ENCODE assay signal across 20 cellular contexts in the genomic region with DNA sequence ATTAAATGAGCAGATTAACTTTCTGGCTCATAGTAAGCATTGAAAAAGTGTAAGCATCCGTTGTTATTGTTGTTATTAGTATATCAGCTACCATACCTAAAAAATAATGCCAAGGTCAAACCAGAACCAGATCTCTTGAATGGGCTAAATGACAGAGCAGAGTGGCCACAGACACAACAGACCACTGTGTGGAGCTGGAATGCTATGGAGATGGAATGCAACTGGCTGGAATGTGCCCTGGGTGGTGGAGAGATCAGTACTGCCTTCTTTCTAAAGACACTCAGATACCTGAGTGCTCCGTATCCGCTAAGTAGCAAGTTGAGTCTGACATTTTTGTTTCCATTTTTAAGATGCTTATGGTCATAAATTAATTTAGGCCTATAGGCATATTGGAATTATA. TPM values are rescaled to one million over a fixed set of nuclear protein-coding genes. Genes with fewer than 3 reads are reported as not detected.
A peak's percentile ranks its signal among the peaks of the same experiment; 100 is the strongest.
DNase-seq lines count a peak whose midpoint lies in the region; ATAC-seq and TF ChIP-seq lines count a peak whose summit lies in the region.
"Had no signal": no experiment of that assay in that cellular context is flagged by ENCODE, and none has a peak within 500 bp of the region (broad histone marks: within the 10 kb centered on the region; RNA-seq: fewer than 3 reads in every experiment).

No MANE protein-coding gene starts in this region.

- intact Hi-C loops in MCF 10A (cut with micrococcal nuclease) = loop anchor here (5.0 kb wide), 1 partner anchor 457 kb away; no protein-coding TSS in a partner anchor

- no peaks in the 10 kb centered on the region for H3F3A ChIP-seq in GM23338 (replicated peaks; ENCODE audit: low read depth)

- no peaks in the 10 kb centered on the region for H3K9me2 ChIP-seq in GM23338 (ENCODE audit: insufficient read depth)
- H3K9me2 ChIP-seq in hepatocyte (replicated peaks; ENCODE audit: insufficient read depth) = no peaks in the 10 kb centered on the region

- no peaks in the 10 kb centered on the region for H3K9me3 Mint-ChIP-seq in GM23338
- H3K9me3 Mint-ChIP-seq in progenitor cell of endocrine pancreas (ENCODE audit: low read depth) = no peaks in the 10 kb centered on the region
- no peaks in the 10 kb centered on the region for H3K9me3 Mint-ChIP-seq in MCF 10A (ENCODE audit: unreplicated experiment)

- peak; percentile 67 for DNase-seq in GM23338 (ENCODE audit: low spot score)
- DNase-seq in adipocyte (ENCODE audit: low read depth) = peak; percentile 27
- no peak for DNase-seq in hepatocyte (ENCODE audit: low spot score)
- DNase-seq in progenitor cell of endocrine pancreas (ENCODE audit: low spot score, unreplicated experiment) = no peak
- DNase-seq in MCF 10A (ENCODE audit: unreplicated experiment) = no peak
- DNase-seq in T-helper 2 cell = no peak
- DNase-seq: activated CD4-positive, alpha-beta T cell treated with anti-CD3 and anti-CD28 coated beads, Interleukin-2, amount 50 U/mL, for 4 hours; activated naive CD4-positive, alpha-beta T cell treated with Interleukin-2 at 50 U/mL for 16 hours; activated T-cell treated with anti-CD3 and anti-CD28 coated beads for 4 hours; GF-D8; mucosa of descending colon; NCI-H1694 treated with DMSO at 0.1 percent for 48 hours; NCI-H226; NK-92 treated with Interleukin-12 subunit alpha and Interleukin-12 subunit beta, amount 100 ng/mL, for 24 hours; RPMI8226; sigmoid colon; stomach had no signal

- no peaks in the 10 kb centered on the region for H3K27me3 ChIP-seq in GM23338 (ENCODE audit: insufficient read depth)
- no peaks in the 10 kb centered on the region for H3K27me3 ChIP-seq in adipocyte (replicated peaks; ENCODE audit: control insufficient read depth, insufficient read depth, low read length)
- no peaks in the 10 kb centered on the region for H3K27me3 ChIP-seq in hepatocyte
- H3K27me3 ChIP-seq: BLaER1 treated with 17β-estradiol and CSF1 and Interleukin-3, amounts not matched to agents 10 nM and 100 nM; sigmoid colon; stomach had no signal

- 0 out of 2 replicates have a peak overlapping the region, but pooled peaks have one; percentile 11 for H3K27ac Mint-ChIP-seq in GM23338
- H3K27ac Mint-ChIP-seq in progenitor cell of endocrine pancreas = peak overlapping the region; percentile 58
- H3K27ac Mint-ChIP-seq in MCF 10A (ENCODE audit: low read depth, unreplicated experiment) = no peak overlapping the region

- H3K9me3 ChIP-seq in adipocyte (ENCODE audit: control insufficient read depth, low read length) = no peaks in the 10 kb centered on the region
- H3K9me3 ChIP-seq in hepatocyte (ENCODE audit: low read depth) = no peaks in the 10 kb centered on the region
- H3K9me3 ChIP-seq: mucosa of descending colon, sigmoid colon, stomach had no signal

- TF ChIP-seq CTCF in GM23338 (conservative IDR thresholded peaks at IDR 0.05; ENCODE audit: low read depth in 2 of 2) (peak in 1 of 2 experiments; percentile 56; a peak in 2 of 4 replicates), hepatocyte (IDR thresholded peaks at IDR 0.05; ENCODE audit: poor library complexity) (peak; percentile 4), progenitor cell of endocrine pancreas (IDR thresholded peaks at IDR 0.05; ENCODE audit: unreplicated experiment) (no peak), MCF 10A (IDR thresholded peaks at IDR 0.05; ENCODE audit: unreplicated experiment) (no peak)

- no TSS peak for BruUV-seq in MCF 10A (replicated peaks; lab: Mats Ljungman, UMichigan)

- H3K36me3 ChIP-seq in GM23338 (ENCODE audit: insufficient read depth) = no peaks in the 10 kb centered on the region
- H3K36me3 ChIP-seq in adipocyte (ENCODE audit: control insufficient read depth, insufficient read depth, low read length, severe bottlenecking) = peaks cover 8% of the 10 kb centered on the region
- no peaks in the 10 kb centered on the region for H3K36me3 ChIP-seq in hepatocyte (replicated peaks; ENCODE audit: insufficient read depth, low read depth)

- H3K36me3 Mint-ChIP-seq in GM23338 (ENCODE audit: low read depth) (no peaks in the 10 kb centered on the region), progenitor cell of endocrine pancreas (ENCODE audit: insufficient read depth) (peaks cover 13% of the 10 kb centered on the region), MCF 10A (ENCODE audit: insufficient read depth, unreplicated experiment) (peaks cover 5% of the 10 kb centered on the region)

- POLR2A ChIA-PET in MCF 10A (lab: Yijun Ruan, JAX) = no interaction called here

- no peak overlapping the region for H3K4me3 ChIP-seq in GM23338
- no peak overlapping the region for H3K4me3 ChIP-seq in adipocyte (ENCODE audit: low read length)
- no peak overlapping the region for H3K4me3 ChIP-seq in hepatocyte
- H3K4me3 ChIP-seq: BLaER1 treated with 17β-estradiol and CSF1 and Interleukin-3, amounts not matched to agents 10 nM and 100 nM; mucosa of descending colon; sigmoid colon; stomach had no signal

- H3K27me3 Mint-ChIP-seq in GM23338 (ENCODE audit: insufficient read depth, low read depth, poor library complexity) (peaks cover 3% of the 10 kb centered on the region), progenitor cell of endocrine pancreas (no peaks in the 10 kb centered on the region), MCF 10A (ENCODE audit: insufficient read depth, unreplicated experiment) (no peaks in the 10 kb centered on the region)

- H3K27ac ChIP-seq in GM23338 (ENCODE audit: low read depth) (peak overlapping the region; percentile 57; the same call in 1 of the 2 replicates), hepatocyte (no peak overlapping the region)
- H3K27ac ChIP-seq: BLaER1 treated with 17β-estradiol and CSF1 and Interleukin-3, amounts not matched to agents 10 nM and 100 nM; sigmoid colon; stomach had no signal

- H3K4me3 Mint-ChIP-seq in GM23338 (no peak overlapping the region), progenitor cell of endocrine pancreas (ENCODE audit: low read depth) (no peak overlapping the region), MCF 10A (ENCODE audit: unreplicated experiment) (no peak overlapping the region)

- H3K4me2 ChIP-seq in GM23338 (no peak overlapping the region), hepatocyte (no peak overlapping the region)
- H3K4me2 ChIP-seq: BLaER1 treated with 17β-estradiol and CSF1 and Interleukin-3, amounts not matched to agents 10 nM and 100 nM had no signal

- H3K4me1 Mint-ChIP-seq in GM23338 (peaks cover 17% of the 10 kb centered on the region), progenitor cell of endocrine pancreas (ENCODE audit: low read depth) (peaks cover 2% of the 10 kb centered on the region), MCF 10A (ENCODE audit: insufficient read depth, unreplicated experiment) (no peaks in the 10 kb centered on the region)

- no peak overlapping the region for H3K9ac ChIP-seq in adipocyte (ENCODE audit: low read length)
- H3K9ac ChIP-seq: BLaER1 treated with 17β-estradiol and CSF1 and Interleukin-3, amounts not matched to agents 10 nM and 100 nM had no signal

- CTCF ChIA-PET in MCF 10A (lab: Yijun Ruan, JAX) = interaction anchor here (0.6 to 3.0 kb wide), 2 partner anchors 11 to 90 kb away, joined by 3 to 19 read pairs; no protein-coding TSS in a partner anchor

- H3K79me2 ChIP-seq in GM23338 (replicated peaks; ENCODE audit: insufficient read depth) (no peaks in the 10 kb centered on the region), hepatocyte (no peaks in the 10 kb centered on the region)

- H4K20me1 ChIP-seq in GM23338 (replicated peaks; ENCODE audit: insufficient read depth) (no peaks in the 10 kb centered on the region), hepatocyte (ENCODE audit: insufficient read depth, poor library complexity, severe bottlenecking) (no peaks in the 10 kb centered on the region)
- H4K20me1 ChIP-seq: BLaER1 treated with 17β-estradiol and CSF1 and Interleukin-3, amounts not matched to agents 10 nM and 100 nM had no signal

- peaks cover 8% of the 10 kb centered on the region; the same call in 1 of the 2 replicates for H3K4me1 ChIP-seq in GM23338 (ENCODE audit: insufficient read depth)
- H3K4me1 ChIP-seq in adipocyte (ENCODE audit: control insufficient read depth, insufficient read depth, low read length) = no peaks in the 10 kb centered on the region
- no peaks in the 10 kb centered on the region for H3K4me1 ChIP-seq in hepatocyte (ENCODE audit: insufficient read depth)
- H3K4me1 ChIP-seq: sigmoid colon had no signal

- no peak overlapping the region for H2AFZ ChIP-seq in GM23338
- H2AFZ ChIP-seq in hepatocyte = no peak overlapping the region

- 79% methylated on average over 3 of the region's 3 CpGs for WGBS in hepatocyte (ENCODE audit: low lambda C conversion rate, missing lambda C conversion rate)

- ATAC-seq in GM23338 (peak; percentile 92), HG03097 (IDR thresholded peaks at IDR 0.05; ENCODE audit: low FRiP score, unreplicated experiment) (no peak), GM19395 (IDR thresholded peaks at IDR 0.05; ENCODE audit: unreplicated experiment) (no peak)

TF ChIP-seq in GM23338, 12 proteins besides CTCF, POLR2A, EP300 and RAD21 (continues in another document):
- TF ChIP-seq POLR2AphosphoS5 (IDR thresholded peaks at IDR 0.05; ENCODE audit: low read depth) = no peak
- no peak for TF ChIP-seq CREB1 (CRISPR knock-in tag; IDR thresholded peaks at IDR 0.05; ENCODE audit: low read depth)

RNA-seq across cellular contexts. Expression of gene DNAJB12, which starts 20.5 kb away (rescaled TPM):
- total RNA-seq in GM23338 (2014; rRNA removed; shearing (Covaris generic)) = 13.0 and 16.0 TPM in 2 replicates
- 12.6 and 12.8 TPM in 2 replicates for polyA plus RNA-seq in GM23338 (2016; fragmentation: Nextera tagmentation; extraction: Ambion mirVana)
- total RNA-seq in hepatocyte = 31.0 and 33.5 TPM in 2 replicates
- 40.3 and 41.5 TPM in 2 replicates for polyA plus RNA-seq in hepatocyte
- total RNA-seq in progenitor cell of endocrine pancreas = 33.2 and 34.7 TPM in 2 replicates
- 64.7 and 68.1 TPM in 2 replicates for total RNA-seq in MCF 10A (2022)

Comparison
In these comparisons a context has a peak if more than half of its experiments do, and no peak if none do; other contexts are left out.
1. DNase-seq: peak in GM23338 (single experiment) and adipocyte (single experiment); none in hepatocyte (single experiment), progenitor cell of endocrine pancreas (single experiment), MCF 10A (single experiment) and T-helper 2 cell (0 of 5).